1 cellular context compared by ENCODE assay signal in genomic region chr5:86617756-86618577, GRCh38.
TF ChIP-seq lines count a peak whose summit lies in the region.

A gene with protein sequence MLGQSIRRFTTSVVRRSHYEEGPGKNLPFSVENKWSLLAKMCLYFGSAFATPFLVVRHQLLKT (plus strand): TSS chr5:86617941. CDS start chr5:86618056, 115 bp downstream.

TF ChIP-seq in HepG2, 621 proteins besides CTCF, POLR2A, EP300 and RAD21 (continued from another document and continues in another):
- TF ChIP-seq, protein P1, sequence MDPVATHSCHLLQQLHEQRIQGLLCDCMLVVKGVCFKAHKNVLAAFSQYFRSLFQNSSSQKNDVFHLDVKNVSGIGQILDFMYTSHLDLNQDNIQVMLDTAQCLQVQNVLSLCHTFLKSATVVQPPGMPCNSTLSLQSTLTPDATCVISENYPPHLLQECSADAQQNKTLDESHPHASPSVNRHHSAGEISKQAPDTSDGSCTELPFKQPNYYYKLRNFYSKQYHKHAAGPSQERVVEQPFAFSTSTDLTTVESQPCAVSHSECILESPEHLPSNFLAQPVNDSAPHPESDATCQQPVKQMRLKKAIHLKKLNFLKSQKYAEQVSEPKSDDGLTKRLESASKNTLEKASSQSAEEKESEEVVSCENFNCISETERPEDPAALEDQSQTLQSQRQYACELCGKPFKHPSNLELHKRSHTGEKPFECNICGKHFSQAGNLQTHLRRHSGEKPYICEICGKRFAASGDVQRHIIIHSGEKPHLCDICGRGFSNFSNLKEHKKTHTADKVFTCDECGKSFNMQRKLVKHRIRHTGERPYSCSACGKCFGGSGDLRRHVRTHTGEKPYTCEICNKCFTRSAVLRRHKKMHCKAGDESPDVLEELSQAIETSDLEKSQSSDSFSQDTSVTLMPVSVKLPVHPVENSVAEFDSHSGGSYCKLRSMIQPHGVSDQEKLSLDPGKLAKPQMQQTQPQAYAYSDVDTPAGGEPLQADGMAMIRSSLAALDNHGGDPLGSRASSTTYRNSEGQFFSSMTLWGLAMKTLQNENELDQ (CRISPR knock-in tag; IDR thresholded peaks at IDR 0.05; ENCODE audit: borderline replicate concordance), result 0 out of 2 replicates have a peak, but pooled peaks have one; percentile 9
- TF ChIP-seq, protein P2, sequence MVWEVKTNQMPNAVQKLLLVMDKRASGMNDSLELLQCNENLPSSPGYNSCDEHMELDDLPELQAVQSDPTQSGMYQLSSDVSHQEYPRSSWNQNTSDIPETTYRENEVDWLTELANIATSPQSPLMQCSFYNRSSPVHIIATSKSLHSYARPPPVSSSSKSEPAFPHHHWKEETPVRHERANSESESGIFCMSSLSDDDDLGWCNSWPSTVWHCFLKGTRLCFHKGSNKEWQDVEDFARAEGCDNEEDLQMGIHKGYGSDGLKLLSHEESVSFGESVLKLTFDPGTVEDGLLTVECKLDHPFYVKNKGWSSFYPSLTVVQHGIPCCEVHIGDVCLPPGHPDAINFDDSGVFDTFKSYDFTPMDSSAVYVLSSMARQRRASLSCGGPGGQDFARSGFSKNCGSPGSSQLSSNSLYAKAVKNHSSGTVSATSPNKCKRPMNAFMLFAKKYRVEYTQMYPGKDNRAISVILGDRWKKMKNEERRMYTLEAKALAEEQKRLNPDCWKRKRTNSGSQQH (CRISPR knock-in tag; IDR thresholded peaks at IDR 0.05; ENCODE audit: low read depth), result 0 out of 2 replicates have a peak, but pooled peaks have one; percentile 42
- TF ChIP-seq RFXAP (CRISPR knock-in tag; IDR thresholded peaks at IDR 0.05; ENCODE audit: borderline replicate concordance) (peak; percentile 43; the same call in 1 of the 2 replicates), SNAPC4 (CRISPR knock-in tag; IDR thresholded peaks at IDR 0.05) (no peak), IRF2 (CRISPR knock-in tag; IDR thresholded peaks at IDR 0.05) (peak; percentile 86), ZNF883 (CRISPR knock-in tag; IDR thresholded peaks at IDR 0.05; ENCODE audit: not compliant biosample characterization) (no peak), KAT8 (CRISPR knock-in tag; IDR thresholded peaks at IDR 0.05) (peak; percentile 94), YEATS4 (CRISPR knock-in tag; IDR thresholded peaks at IDR 0.05; ENCODE audit: borderline replicate concordance) (peak; percentile 80), ESRRA (CRISPR knock-in tag; IDR thresholded peaks at IDR 0.05; ENCODE audit: low read depth) (peak; percentile 77), ZNF224 (CRISPR knock-in tag; IDR thresholded peaks at IDR 0.05) (peak; percentile 29; the same call in 1 of the 2 replicates), ZEB1 (IDR thresholded peaks at IDR 0.05; ENCODE audit: insufficient replicate concordance, low read depth) (peak; percentile 96), ZNF430 (CRISPR knock-in tag; IDR thresholded peaks at IDR 0.05) (peak; percentile 62; the same call in 1 of the 2 replicates), GZF1 (CRISPR knock-in tag; IDR thresholded peaks at IDR 0.05) (no peak), KMT2B (CRISPR knock-in tag; IDR thresholded peaks at IDR 0.05) (peak; percentile 73), ZNF687 (CRISPR knock-in tag; IDR thresholded peaks at IDR 0.05) (peak; percentile 76), NR2C2 (CRISPR knock-in tag; IDR thresholded peaks at IDR 0.05; ENCODE audit: borderline replicate concordance) (peak; percentile 89), CENPBD1 (CRISPR knock-in tag; IDR thresholded peaks at IDR 0.05; ENCODE audit: borderline replicate concordance, low read depth) (0 out of 2 replicates have a peak, but pooled peaks have one; percentile 52), NR0B2 (CRISPR knock-in tag; IDR thresholded peaks at IDR 0.05) (0 out of 2 replicates have a peak, but pooled peaks have one; percentile 4), ZMYM4 (CRISPR knock-in tag; IDR thresholded peaks at IDR 0.05) (peak; percentile 71), ZNF713 (CRISPR knock-in tag; IDR thresholded peaks at IDR 0.05) (no peak), NCOA2 (CRISPR knock-in tag; IDR thresholded peaks at IDR 0.05) (0 out of 2 replicates have a peak, but pooled peaks have one; percentile 18), FOXO1 (CRISPR knock-in tag; IDR thresholded peaks at IDR 0.05) (no peak; the same call in 1 of the 2 replicates), TOPORS (CRISPR knock-in tag; IDR thresholded peaks at IDR 0.05) (0 out of 2 replicates have a peak, but pooled peaks have one; percentile 12), JUN (CRISPR knock-in tag; IDR thresholded peaks at IDR 0.05) (peak; percentile 46; the same call in 1 of the 2 replicates), ZNF350 (CRISPR knock-in tag; IDR thresholded peaks at IDR 0.05; ENCODE audit: borderline replicate concordance, low read depth) (peak; percentile 66; the same call in 1 of the 2 replicates), MTF2 (CRISPR knock-in tag; IDR thresholded peaks at IDR 0.05; ENCODE audit: borderline replicate concordance) (peak; percentile 59; the same call in 1 of the 2 replicates)
- TF ChIP-seq, protein P3, sequence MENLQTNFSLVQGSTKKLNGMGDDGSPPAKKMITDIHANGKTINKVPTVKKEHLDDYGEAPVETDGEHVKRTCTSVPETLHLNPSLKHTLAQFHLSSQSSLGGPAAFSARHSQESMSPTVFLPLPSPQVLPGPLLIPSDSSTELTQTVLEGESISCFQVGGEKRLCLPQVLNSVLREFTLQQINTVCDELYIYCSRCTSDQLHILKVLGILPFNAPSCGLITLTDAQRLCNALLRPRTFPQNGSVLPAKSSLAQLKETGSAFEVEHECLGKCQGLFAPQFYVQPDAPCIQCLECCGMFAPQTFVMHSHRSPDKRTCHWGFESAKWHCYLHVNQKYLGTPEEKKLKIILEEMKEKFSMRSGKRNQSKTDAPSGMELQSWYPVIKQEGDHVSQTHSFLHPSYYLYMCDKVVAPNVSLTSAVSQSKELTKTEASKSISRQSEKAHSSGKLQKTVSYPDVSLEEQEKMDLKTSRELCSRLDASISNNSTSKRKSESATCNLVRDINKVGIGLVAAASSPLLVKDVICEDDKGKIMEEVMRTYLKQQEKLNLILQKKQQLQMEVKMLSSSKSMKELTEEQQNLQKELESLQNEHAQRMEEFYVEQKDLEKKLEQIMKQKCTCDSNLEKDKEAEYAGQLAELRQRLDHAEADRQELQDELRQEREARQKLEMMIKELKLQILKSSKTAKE (CRISPR knock-in tag; IDR thresholded peaks at IDR 0.05; ENCODE audit: borderline replicate concordance), result no peak
- TF ChIP-seq, protein P4, sequence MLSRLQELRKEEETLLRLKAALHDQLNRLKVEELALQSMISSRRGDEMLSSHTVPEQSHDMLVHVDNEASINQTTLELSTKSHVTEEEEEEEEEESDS (CRISPR knock-in tag; IDR thresholded peaks at IDR 0.05; ENCODE audit: borderline replicate concordance), result 0 out of 2 replicates have a peak, but pooled peaks have one; percentile 75
- TF ChIP-seq, protein P5, sequence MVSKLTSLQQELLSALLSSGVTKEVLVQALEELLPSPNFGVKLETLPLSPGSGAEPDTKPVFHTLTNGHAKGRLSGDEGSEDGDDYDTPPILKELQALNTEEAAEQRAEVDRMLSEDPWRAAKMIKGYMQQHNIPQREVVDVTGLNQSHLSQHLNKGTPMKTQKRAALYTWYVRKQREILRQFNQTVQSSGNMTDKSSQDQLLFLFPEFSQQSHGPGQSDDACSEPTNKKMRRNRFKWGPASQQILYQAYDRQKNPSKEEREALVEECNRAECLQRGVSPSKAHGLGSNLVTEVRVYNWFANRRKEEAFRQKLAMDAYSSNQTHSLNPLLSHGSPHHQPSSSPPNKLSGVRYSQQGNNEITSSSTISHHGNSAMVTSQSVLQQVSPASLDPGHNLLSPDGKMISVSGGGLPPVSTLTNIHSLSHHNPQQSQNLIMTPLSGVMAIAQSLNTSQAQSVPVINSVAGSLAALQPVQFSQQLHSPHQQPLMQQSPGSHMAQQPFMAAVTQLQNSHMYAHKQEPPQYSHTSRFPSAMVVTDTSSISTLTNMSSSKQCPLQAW (CRISPR knock-in tag; IDR thresholded peaks at IDR 0.05), result peak; percentile 80
- TF ChIP-seq, protein P6, sequence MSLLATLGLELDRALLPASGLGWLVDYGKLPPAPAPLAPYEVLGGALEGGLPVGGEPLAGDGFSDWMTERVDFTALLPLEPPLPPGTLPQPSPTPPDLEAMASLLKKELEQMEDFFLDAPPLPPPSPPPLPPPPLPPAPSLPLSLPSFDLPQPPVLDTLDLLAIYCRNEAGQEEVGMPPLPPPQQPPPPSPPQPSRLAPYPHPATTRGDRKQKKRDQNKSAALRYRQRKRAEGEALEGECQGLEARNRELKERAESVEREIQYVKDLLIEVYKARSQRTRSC (CRISPR knock-in tag; IDR thresholded peaks at IDR 0.05; ENCODE audit: low read depth), result 0 out of 2 replicates have a peak, but pooled peaks have one; percentile 25
